ENCODE assay signal across 26 cellular contexts in the genomic region with DNA sequence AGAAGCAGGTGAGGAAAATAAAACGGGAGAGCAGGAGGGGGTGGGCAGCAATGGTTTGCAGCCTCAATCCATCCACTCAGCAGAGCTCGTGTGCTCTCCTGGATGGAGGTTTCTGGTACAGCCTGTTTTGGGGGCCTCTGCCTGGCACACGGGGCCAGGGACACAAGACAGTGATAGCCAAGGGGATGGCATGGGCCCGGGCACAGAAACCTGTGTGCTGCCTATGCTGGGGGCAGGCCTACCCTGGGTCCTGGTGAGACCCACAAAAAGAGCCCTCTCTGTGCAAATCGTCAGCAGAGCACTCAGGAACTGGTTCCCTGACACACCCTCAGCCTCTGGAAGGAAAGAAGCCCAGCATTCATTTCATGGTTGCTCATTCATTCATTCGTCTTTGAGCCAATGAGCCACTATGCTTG.
DNase-seq lines count a peak whose midpoint lies in the region; TF ChIP-seq lines count a peak whose summit lies in the region.
"Had no signal": no experiment of that assay in that cellular context is flagged by ENCODE, and none has a peak within 500 bp of the region (broad histone marks: within the 10 kb centered on the region; RNA-seq: fewer than 3 reads in every experiment).

No MANE protein-coding gene starts in this region.

- no peaks in the 10 kb centered on the region for H3K9me3 ChIP-seq in Peyer's patch
- H3K9me3 ChIP-seq: HAP-1, MG63 had no signal

- no peak overlapping the region for H3K4me3 ChIP-seq in Peyer's patch
- H3K4me3 ChIP-seq in coronary artery: no peak overlapping the region
- H3K4me3 ChIP-seq: HAP-1, MG63, SK-N-MC had no signal

- H3K27me3 Mint-ChIP-seq in glutamatergic neuron (ENCODE audit: unreplicated experiment): peaks cover 24% of the 10 kb centered on the region

- no peak overlapping the region for H3K4me3 Mint-ChIP-seq in glutamatergic neuron (ENCODE audit: unreplicated experiment)
- H3K4me3 Mint-ChIP-seq: CD14-positive monocyte; CD8-positive, alpha-beta memory T cell; HFFc6 had no signal

- TF ChIP-seq POLR2A in Peyer's patch (IDR thresholded peaks at IDR 0.05): no peak

- H3K27me3 ChIP-seq in Peyer's patch: no peaks in the 10 kb centered on the region
- H3K27me3 ChIP-seq: MG63 had no signal

- H3K4me1 Mint-ChIP-seq in glutamatergic neuron (ENCODE audit: low read depth, unreplicated experiment): peaks cover 40% of the 10 kb centered on the region

- peak overlapping the region; percentile 52 for H3K27ac Mint-ChIP-seq in glutamatergic neuron (ENCODE audit: unreplicated experiment)
- H3K27ac Mint-ChIP-seq: CD14-positive monocyte; CD8-positive, alpha-beta memory T cell; HFFc6 had no signal

- peaks cover 0 to 7% (median 3%) of the 10 kb centered on the region in 4 donors for H3K4me1 ChIP-seq in Peyer's patch
- H3K4me1 ChIP-seq: HAP-1 had no signal

- peaks cover 35% of the 10 kb centered on the region for H3K9me3 Mint-ChIP-seq in glutamatergic neuron (ENCODE audit: unreplicated experiment)
- H3K9me3 Mint-ChIP-seq: CD8-positive, alpha-beta memory T cell had no signal

- intact Hi-C loops in posterior vena cava (cut with DNase I): loop anchor here (10.0 kb wide), 2 partner anchors 100 to 360 kb away; a partner anchor contains a TSS

- no peaks in the 10 kb centered on the region for H3K36me3 Mint-ChIP-seq in glutamatergic neuron (ENCODE audit: unreplicated experiment)
- H3K36me3 Mint-ChIP-seq: CD14-positive monocyte; CD8-positive, alpha-beta memory T cell had no signal

- no peak overlapping the region for H3K27ac ChIP-seq in Peyer's patch
- no peak overlapping the region for H3K27ac ChIP-seq in coronary artery
- H3K27ac ChIP-seq: RWPE1, SK-N-MC had no signal

- DNase-seq in Peyer's patch (peak in 2 of 3 donors; percentile 11 to 13), glutamatergic neuron (no peak), posterior vena cava (ENCODE audit: low spot score) (peak; percentile 42), coronary artery (ENCODE audit: low spot score) (no peak), NCI-H1436 (lab: John Stamatoyannopoulos, UW) (no peak), T-helper 2 cell (no peak), retina (no peak)
- DNase-seq: CD8-positive, alpha-beta memory T cell; DMS 273 treated with DMSO at 0.1 percent for 48 hours; DMS79; GF-D8; GOT3; HFFc6; IMR-90; KG1; MG63; NCI-H1105 treated with DMSO at 0.1 percent for 48 hours; NCI-H1694; NCI-H2081; NCI-H2227 treated with DMSO at 0.1 percent for 48 hours; NCI-H526 treated with DMSO at 0.1 percent for 48 hours; SHP77 treated with DMSO at 0.1 percent for 48 hours had no signal

- no peaks in the 10 kb centered on the region for H3K36me3 ChIP-seq in Peyer's patch
- H3K36me3 ChIP-seq: HAP-1, MG63 had no signal

- TF ChIP-seq CTCF in Peyer's patch (IDR thresholded peaks at IDR 0.05) (no peak), glutamatergic neuron (IDR thresholded peaks at IDR 0.05; ENCODE audit: partially characterized antibody, unreplicated experiment) (no peak), coronary artery (IDR thresholded peaks at IDR 0.05) (no peak)

Comparison
In these comparisons a context has a peak if more than half of its experiments do, and no peak if none do; other contexts are left out.
1. DNase-seq: peak in Peyer's patch (2 of 3) and posterior vena cava (single experiment); none in glutamatergic neuron (single experiment), coronary artery (single experiment), NCI-H1436 (single experiment), T-helper 2 cell (0 of 5) and retina (single experiment).